14 cellular contexts compared by ENCODE assay signal in genomic region chr12:88590851-88591250, GRCh38. TPM values are rescaled to one million over a fixed set of nuclear protein-coding genes. Genes with fewer than 3 reads are reported as not detected.
DNase-seq lines count a peak whose midpoint lies in the region; TF ChIP-seq lines count a peak whose summit lies in the region.
"Had no signal": no experiment of that assay in that cellular context is flagged by ENCODE, and none has a peak within 500 bp of the region (broad histone marks: within the 10 kb centered on the region; RNA-seq: fewer than 3 reads in every experiment).

No MANE protein-coding gene starts in this region.

- no peak for TF ChIP-seq CTCF in AG09309 (IDR thresholded peaks at IDR 0.05; ENCODE audit: control insufficient read depth, insufficient read depth, low read depth, low read length, missing control alignments)

- POLR2A ChIA-PET in activated CD4-positive, alpha-beta memory T cell treated with anti-CD3 and anti-CD28 coated beads for 36 hours (lab: Charles Lee), result no interaction called here

- no peak overlapping the region for H3K4me3 Mint-ChIP-seq in activated CD4-positive, alpha-beta memory T cell treated with anti-CD3 and anti-CD28 coated beads for 36 hours
- H3K4me3 Mint-ChIP-seq: CD4-positive, CD25-positive, alpha-beta regulatory T cell; CD8-positive, alpha-beta memory T cell had no signal

- DNase-seq in AG09309 (ENCODE audit: low read depth) (peak; percentile 53), amniotic epithelial cell (ENCODE audit: low read depth) (peak; percentile 91), fibroblast of peridontal ligament (ENCODE audit: extremely low read depth) (peak; percentile 63), superior temporal gyrus (ENCODE audit: extremely low spot score) (peak; percentile 8), NK-92 (lab: John Stamatoyannopoulos, UW; ENCODE audit: unreplicated experiment) (no peak), MG63 (no peak)
- no peak for DNase-seq in activated CD4-positive, alpha-beta memory T cell treated with anti-CD3 and anti-CD28 coated beads for 36 hours
- DNase-seq: Calu3; CD4-positive, CD25-positive, alpha-beta regulatory T cell; CD8-positive, alpha-beta memory T cell; DMS153; DND-41; GM23248; H7 had no signal

- H3K27ac Mint-ChIP-seq in activated CD4-positive, alpha-beta memory T cell treated with anti-CD3 and anti-CD28 coated beads for 36 hours, result no peak overlapping the region
- H3K27ac Mint-ChIP-seq: CD4-positive, CD25-positive, alpha-beta regulatory T cell; CD8-positive, alpha-beta memory T cell had no signal

- no peaks in the 10 kb centered on the region for H3K27me3 ChIP-seq in MG63

- intact Hi-C loops in activated CD4-positive, alpha-beta memory T cell treated with anti-CD3 and anti-CD28 coated beads for 36 hours (cut with micrococcal nuclease), result no loop called here

- H3K9me3 ChIP-seq in MG63, result 0 out of 2 replicates have a peak, but pooled peaks cover 2% of the 10 kb centered on the region

- H3K4me3 ChIP-seq in AG09309 (ENCODE audit: control insufficient read depth, low read depth, low read length), result no peak overlapping the region
- no peak overlapping the region for H3K4me3 ChIP-seq in MG63
- H3K4me3 ChIP-seq: GM23248 had no signal

- CTCF ChIA-PET in activated CD4-positive, alpha-beta memory T cell treated with anti-CD3 and anti-CD28 coated beads for 36 hours (lab: Charles Lee), result no interaction called here

- no peaks in the 10 kb centered on the region for H3K36me3 Mint-ChIP-seq in activated CD4-positive, alpha-beta memory T cell treated with anti-CD3 and anti-CD28 coated beads for 36 hours
- H3K36me3 Mint-ChIP-seq: CD4-positive, CD25-positive, alpha-beta regulatory T cell had no signal

- H3K9me3 Mint-ChIP-seq in activated CD4-positive, alpha-beta memory T cell treated with anti-CD3 and anti-CD28 coated beads for 36 hours, result peaks cover 12% of the 10 kb centered on the region

- H3K4me1 Mint-ChIP-seq in activated CD4-positive, alpha-beta memory T cell treated with anti-CD3 and anti-CD28 coated beads for 36 hours (ENCODE audit: low read depth), result no peaks in the 10 kb centered on the region
- H3K4me1 Mint-ChIP-seq: CD4-positive, CD25-positive, alpha-beta regulatory T cell; CD8-positive, alpha-beta memory T cell had no signal

- H3K27me3 Mint-ChIP-seq in activated CD4-positive, alpha-beta memory T cell treated with anti-CD3 and anti-CD28 coated beads for 36 hours, result no peaks in the 10 kb centered on the region
- H3K27me3 Mint-ChIP-seq: CD4-positive, CD25-positive, alpha-beta regulatory T cell had no signal

- no peaks in the 10 kb centered on the region for H3K36me3 ChIP-seq in MG63

RNA-seq across cellular contexts. Expression of gene KITLG, which starts 10.6 kb away (rescaled TPM):
- total RNA-seq in activated CD4-positive, alpha-beta memory T cell treated with anti-CD3 and anti-CD28 coated beads for 36 hours, result under 1 TPM; 0.07 TPM
- total RNA-seq in MG63 (2014; rRNA removed; shearing (Covaris generic); ENCODE audit: low replicate concordance), result 16.7 and 23.4 TPM in 2 replicates
- total RNA-seq: CD4-positive, CD25-positive, alpha-beta regulatory T cell had no signal

Comparison
In these comparisons a context has a peak if more than half of its experiments do, and no peak if none do; other contexts are left out.
1. DNase-seq: peak in AG09309 (single experiment), amniotic epithelial cell (single experiment), fibroblast of peridontal ligament (single experiment) and superior temporal gyrus (single experiment); none in activated CD4-positive, alpha-beta memory T cell treated with anti-CD3 and anti-CD28 coated beads for 36 hours (single experiment), NK-92 (single experiment) and MG63 (single experiment).
2. RNA of gene KITLG, which starts 10.6 kb away (total RNA-seq): 16.7 to 23.4 TPM in MG63; 0.07 TPM in activated CD4-positive, alpha-beta memory T cell treated with anti-CD3 and anti-CD28 coated beads for 36 hours; every median in the first group is over 10 times any median in the second.